ENCODE assay signal across 32 cellular contexts in the genomic region with DNA sequence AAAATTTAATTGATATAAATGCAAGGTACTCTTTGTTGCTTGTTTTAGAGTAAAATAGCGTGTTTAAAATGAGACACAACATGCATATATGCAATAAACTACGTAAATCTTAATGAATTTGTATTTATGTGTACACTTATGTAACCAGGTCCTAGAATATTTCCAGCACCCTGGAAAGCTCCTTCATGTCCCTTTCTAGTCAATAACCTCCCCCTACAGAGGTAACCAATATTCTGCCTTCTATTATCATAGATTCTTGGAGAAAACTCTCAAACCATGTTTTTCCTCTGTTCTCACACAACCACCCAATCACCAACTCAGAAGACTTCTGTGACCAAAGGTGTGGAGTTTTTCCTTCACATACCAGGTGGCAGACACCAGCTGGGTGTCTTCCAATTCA.
"Had no signal": no experiment of that assay in that cellular context is flagged by ENCODE, and none has a peak within 500 bp of the region (broad histone marks: within the 10 kb centered on the region; RNA-seq: fewer than 3 reads in every experiment).

No MANE protein-coding gene starts in this region.

- H3K27ac Mint-ChIP-seq: activated CD4-positive, alpha-beta T cell treated with anti-CD3 and anti-CD28 coated beads, Interleukin-2, amount 10 ng/mL, durations not matched to agents 24 days and 14 days; activated CD8-positive, alpha-beta T cell treated with anti-CD3 and anti-CD28 coated beads for 36 hours; activated naive CD8-positive, alpha-beta T cell treated with anti-CD3 and anti-CD28 coated beads for 36 hours; activated T-cell treated with anti-CD3 and anti-CD28 coated beads, Interleukin-2, amount 50 U/mL, for 72 hours; activated T-helper 17 cell treated with anti-CD3 and anti-CD28 coated beads, Interleukin-2, amount 50 U/mL, for 72 hours had no signal

- H3K27me3 ChIP-seq: ascending aorta, cardiac muscle cell, Peyer's patch, SJSA1 had no signal

- DNase-seq: activated CD4-positive, alpha-beta T cell treated with anti-CD3 and anti-CD28 coated beads, Interleukin-2, amount 10 ng/mL, durations not matched to agents 24 days and 14 days; activated CD4-positive, alpha-beta T cell treated with anti-CD3 and anti-CD28 coated beads, Interleukin-2, amount 50 U/mL, for 4 hours; activated CD4-positive, CD25-positive, alpha-beta regulatory T cell; activated CD8-positive, alpha-beta T cell treated with anti-CD3 and anti-CD28 coated beads for 36 hours; activated effector memory CD4-positive, alpha-beta T cell treated with anti-CD3 and anti-CD28 coated beads, Interleukin-2, amount 50 U/mL, for 16 hours; activated naive CD4-positive, alpha-beta T cell; activated naive CD4-positive, alpha-beta T cell treated with anti-CD3 and anti-CD28 coated beads, Interleukin-2, amount 50 U/mL, for 16 hours; activated naive CD8-positive, alpha-beta T cell treated with anti-CD3 and anti-CD28 coated beads for 36 hours; activated T-cell treated with anti-CD3 and anti-CD28 coated beads, Interleukin-2, amount 50 U/mL, for 1 hour; activated T-cell treated with anti-CD3 and anti-CD28 coated beads, Interleukin-2, amount 50 U/mL, for 72 hours; amygdala; Karpas-422; NCI-H1105; NCI-H1417 treated with DMSO at 0.1 percent for 48 hours; NCI-H1694; NCI-H1930; NCI-H345; NCI-H524 treated with DMSO at 0.1 percent for 48 hours; PC-3; Peyer's patch; RPMI8226; SHP77 treated with DMSO at 0.1 percent for 48 hours; SW 1271; T-helper 1 cell; T-helper 2 cell; T-helper 9 cell; WERI-Rb-1 had no signal

- ATAC-seq: activated CD8-positive, alpha-beta T cell treated with anti-CD3 and anti-CD28 coated beads for 36 hours; activated T-cell treated with anti-CD3 and anti-CD28 coated beads, Interleukin-2, amount 50 U/mL, for 72 hours; activated T-helper 17 cell treated with anti-CD3 and anti-CD28 coated beads, Interleukin-2, amount 50 U/mL, for 72 hours; PC-3 had no signal

- H3K36me3 Mint-ChIP-seq: activated naive CD8-positive, alpha-beta T cell treated with anti-CD3 and anti-CD28 coated beads for 36 hours had no signal

- H3K27ac ChIP-seq: ascending aorta, cardiac muscle cell, Peyer's patch, SJSA1, WERI-Rb-1 had no signal

- H3K4me3 ChIP-seq: ascending aorta, cardiac muscle cell, Peyer's patch, SJSA1 had no signal

- H3K36me3 ChIP-seq: ascending aorta, cardiac muscle cell, Peyer's patch, SJSA1, WERI-Rb-1 had no signal

- H3K9me3 Mint-ChIP-seq: activated CD8-positive, alpha-beta T cell treated with anti-CD3 and anti-CD28 coated beads for 36 hours; activated T-helper 17 cell treated with anti-CD3 and anti-CD28 coated beads, Interleukin-2, amount 50 U/mL, for 72 hours had no signal

- H3K4me1 Mint-ChIP-seq: activated CD4-positive, alpha-beta T cell treated with anti-CD3 and anti-CD28 coated beads, Interleukin-2, amount 10 ng/mL, durations not matched to agents 24 days and 14 days; activated naive CD8-positive, alpha-beta T cell treated with anti-CD3 and anti-CD28 coated beads for 36 hours; activated T-helper 17 cell treated with anti-CD3 and anti-CD28 coated beads, Interleukin-2, amount 50 U/mL, for 72 hours; central memory CD8-positive, alpha-beta T cell had no signal

- H3K4me3 Mint-ChIP-seq: activated CD4-positive, alpha-beta T cell treated with anti-CD3 and anti-CD28 coated beads, Interleukin-2, amount 10 ng/mL, durations not matched to agents 24 days and 14 days; activated CD8-positive, alpha-beta T cell treated with anti-CD3 and anti-CD28 coated beads for 36 hours; activated naive CD8-positive, alpha-beta T cell treated with anti-CD3 and anti-CD28 coated beads for 36 hours; activated T-cell treated with anti-CD3 and anti-CD28 coated beads, Interleukin-2, amount 50 U/mL, for 72 hours; activated T-helper 17 cell treated with anti-CD3 and anti-CD28 coated beads, Interleukin-2, amount 50 U/mL, for 72 hours; central memory CD8-positive, alpha-beta T cell had no signal

- H3K9me3 ChIP-seq: ascending aorta, Peyer's patch, SJSA1 had no signal

- H3K4me1 ChIP-seq: ascending aorta, Peyer's patch, SJSA1 had no signal
